1 cellular context compared by ENCODE assay signal in the genomic region with DNA sequence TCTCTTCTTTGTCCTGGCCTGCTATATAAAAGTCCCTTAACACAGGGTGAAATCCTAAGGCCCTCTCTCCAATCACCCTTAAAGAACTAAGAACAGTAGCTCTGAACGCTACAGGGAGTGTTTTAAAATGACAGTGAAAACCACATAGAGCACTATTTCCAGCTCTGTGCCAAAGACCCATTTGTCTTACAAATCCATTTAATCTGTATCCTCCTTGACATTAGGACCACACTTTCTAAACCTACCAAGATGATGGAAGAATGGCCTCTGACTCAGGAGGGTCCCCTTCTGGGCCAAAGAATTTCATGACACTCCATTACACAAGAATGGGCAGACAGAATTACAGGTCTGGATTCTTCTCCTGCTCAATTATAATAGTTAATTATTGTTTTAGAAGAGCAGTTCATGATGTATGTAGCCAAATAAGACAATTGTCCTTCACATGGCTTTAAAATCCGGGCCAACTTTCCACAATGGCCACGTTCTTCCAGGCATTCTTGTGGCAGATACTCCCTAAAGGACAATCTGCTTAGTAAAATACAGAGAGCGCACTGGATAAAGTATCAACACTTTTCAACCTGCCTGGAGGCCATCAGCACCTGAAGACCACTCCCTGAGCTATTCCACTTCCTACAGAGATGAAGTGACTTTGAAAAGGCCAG.
TF ChIP-seq lines count a peak whose summit lies in the region.

No MANE protein-coding gene starts in this region.

TF ChIP-seq in GM12878, 131 proteins besides CTCF, POLR2A, EP300 and RAD21 (continued from another document and continues in another):
- TF ChIP-seq MEF2B (IDR thresholded peaks at IDR 0.05; ENCODE audit: partially characterized antibody, poor library complexity, severe bottlenecking) (peak; percentile 11), BCL11A (IDR thresholded peaks at IDR 0.05; ENCODE audit: low read depth, low read length) (0 out of 2 replicates have a peak, but pooled peaks have one; percentile 10), NRF1 (conservative IDR thresholded peaks at IDR 0.05; ENCODE audit: low read depth, low read length) (no peak), IRF4 (IDR thresholded peaks at IDR 0.05; ENCODE audit: low read depth, low read length) (0 out of 2 replicates have a peak, but pooled peaks have one; percentile 23), NR2C2 (IDR thresholded peaks at IDR 0.05; ENCODE audit: borderline replicate concordance, control insufficient read depth, insufficient read length, low read depth) (no peak), SREBF1 (IDR thresholded peaks at IDR 0.05; ENCODE audit: low read length) (no peak), TAF1 (IDR thresholded peaks at IDR 0.05; ENCODE audit: borderline replicate concordance, low read depth, low read length) (no peak), MEF2A (IDR thresholded peaks at IDR 0.05; ENCODE audit: insufficient read depth, low read depth, low read length) (0 out of 2 replicates have a peak, but pooled peaks have one; percentile 7), ZNF274 (IDR thresholded peaks at IDR 0.05; ENCODE audit: insufficient read depth, insufficient read length) (no peak), JUND (IDR thresholded peaks at IDR 0.05; ENCODE audit: low read depth, low read length) (no peak), ZSCAN29 (IDR thresholded peaks at IDR 0.05) (no peak), ZBTB40 (IDR thresholded peaks at IDR 0.05; ENCODE audit: borderline replicate concordance) (no peak), LARP7 (IDR thresholded peaks at IDR 0.05) (no peak), PML (IDR thresholded peaks at IDR 0.05; ENCODE audit: low read length) (no peak), EED (IDR thresholded peaks at IDR 0.05; ENCODE audit: low read depth) (no peak), RB1 (IDR thresholded peaks at IDR 0.05; ENCODE audit: borderline replicate concordance) (no peak), JUNB (IDR thresholded peaks at IDR 0.05) (peak; percentile 40; the same call in 1 of the 2 replicates), NBN (IDR thresholded peaks at IDR 0.05) (no peak), BHLHE40 (IDR thresholded peaks at IDR 0.05; ENCODE audit: borderline replicate concordance in 1 of 2, low read depth in 2 of 2, low read length in 1 of 2) (0 out of 4 replicates have a peak, but pooled peaks of 1 of the 2 experiments have one; percentile 12), ZNF217 (IDR thresholded peaks at IDR 0.05) (0 out of 2 replicates have a peak, but pooled peaks have one; percentile 16), RFX5 (IDR thresholded peaks at IDR 0.05; ENCODE audit: low read depth, low read length) (no peak), NFIC (IDR thresholded peaks at IDR 0.05; ENCODE audit: low read depth, low read length) (peak; percentile 62; the same call in 1 of the 2 replicates), SMC3 (IDR thresholded peaks at IDR 0.05; ENCODE audit: borderline replicate concordance, low read length) (no peak), IKZF2 (IDR thresholded peaks at IDR 0.05) (peak in 1 of 2 experiments; percentile 22; a peak in 2 of 4 replicates), IKZF1 (conservative IDR thresholded peaks at IDR 0.05) (0 out of 2 replicates have a peak, but pooled peaks have one; percentile 10), IRF5 (IDR thresholded peaks at IDR 0.05; ENCODE audit: borderline replicate concordance) (no peak), NR2C1 (IDR thresholded peaks at IDR 0.05) (no peak), HDGF (IDR thresholded peaks at IDR 0.05) (no peak), FOXM1 (IDR thresholded peaks at IDR 0.05; ENCODE audit: low read depth, low read length) (0 out of 2 replicates have a peak, but pooled peaks have one; percentile 15), RUNX3 (IDR thresholded peaks at IDR 0.05; ENCODE audit: low read length) (peak; percentile 85), MLLT1 (IDR thresholded peaks at IDR 0.05) (0 out of 2 replicates have a peak, but pooled peaks have one; percentile 18), TCF7 (IDR thresholded peaks at IDR 0.05; ENCODE audit: borderline replicate concordance) (no peak), YY1 (IDR thresholded peaks at IDR 0.05; ENCODE audit: low read depth, low read length) (no peak)
- TF ChIP-seq, protein P1, sequence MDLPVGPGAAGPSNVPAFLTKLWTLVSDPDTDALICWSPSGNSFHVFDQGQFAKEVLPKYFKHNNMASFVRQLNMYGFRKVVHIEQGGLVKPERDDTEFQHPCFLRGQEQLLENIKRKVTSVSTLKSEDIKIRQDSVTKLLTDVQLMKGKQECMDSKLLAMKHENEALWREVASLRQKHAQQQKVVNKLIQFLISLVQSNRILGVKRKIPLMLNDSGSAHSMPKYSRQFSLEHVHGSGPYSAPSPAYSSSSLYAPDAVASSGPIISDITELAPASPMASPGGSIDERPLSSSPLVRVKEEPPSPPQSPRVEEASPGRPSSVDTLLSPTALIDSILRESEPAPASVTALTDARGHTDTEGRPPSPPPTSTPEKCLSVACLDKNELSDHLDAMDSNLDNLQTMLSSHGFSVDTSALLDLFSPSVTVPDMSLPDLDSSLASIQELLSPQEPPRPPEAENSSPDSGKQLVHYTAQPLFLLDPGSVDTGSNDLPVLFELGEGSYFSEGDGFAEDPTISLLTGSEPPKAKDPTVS (IDR thresholded peaks at IDR 0.05; ENCODE audit: low read depth, low read length) = no peak
- TF ChIP-seq, protein P2, sequence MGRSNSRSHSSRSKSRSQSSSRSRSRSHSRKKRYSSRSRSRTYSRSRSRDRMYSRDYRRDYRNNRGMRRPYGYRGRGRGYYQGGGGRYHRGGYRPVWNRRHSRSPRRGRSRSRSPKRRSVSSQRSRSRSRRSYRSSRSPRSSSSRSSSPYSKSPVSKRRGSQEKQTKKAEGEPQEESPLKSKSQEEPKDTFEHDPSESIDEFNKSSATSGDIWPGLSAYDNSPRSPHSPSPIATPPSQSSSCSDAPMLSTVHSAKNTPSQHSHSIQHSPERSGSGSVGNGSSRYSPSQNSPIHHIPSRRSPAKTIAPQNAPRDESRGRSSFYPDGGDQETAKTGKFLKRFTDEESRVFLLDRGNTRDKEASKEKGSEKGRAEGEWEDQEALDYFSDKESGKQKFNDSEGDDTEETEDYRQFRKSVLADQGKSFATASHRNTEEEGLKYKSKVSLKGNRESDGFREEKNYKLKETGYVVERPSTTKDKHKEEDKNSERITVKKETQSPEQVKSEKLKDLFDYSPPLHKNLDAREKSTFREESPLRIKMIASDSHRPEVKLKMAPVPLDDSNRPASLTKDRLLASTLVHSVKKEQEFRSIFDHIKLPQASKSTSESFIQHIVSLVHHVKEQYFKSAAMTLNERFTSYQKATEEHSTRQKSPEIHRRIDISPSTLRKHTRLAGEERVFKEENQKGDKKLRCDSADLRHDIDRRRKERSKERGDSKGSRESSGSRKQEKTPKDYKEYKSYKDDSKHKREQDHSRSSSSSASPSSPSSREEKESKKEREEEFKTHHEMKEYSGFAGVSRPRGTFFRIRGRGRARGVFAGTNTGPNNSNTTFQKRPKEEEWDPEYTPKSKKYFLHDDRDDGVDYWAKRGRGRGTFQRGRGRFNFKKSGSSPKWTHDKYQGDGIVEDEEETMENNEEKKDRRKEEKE (IDR thresholded peaks at IDR 0.05) = no peak
- TF ChIP-seq, protein P3, sequence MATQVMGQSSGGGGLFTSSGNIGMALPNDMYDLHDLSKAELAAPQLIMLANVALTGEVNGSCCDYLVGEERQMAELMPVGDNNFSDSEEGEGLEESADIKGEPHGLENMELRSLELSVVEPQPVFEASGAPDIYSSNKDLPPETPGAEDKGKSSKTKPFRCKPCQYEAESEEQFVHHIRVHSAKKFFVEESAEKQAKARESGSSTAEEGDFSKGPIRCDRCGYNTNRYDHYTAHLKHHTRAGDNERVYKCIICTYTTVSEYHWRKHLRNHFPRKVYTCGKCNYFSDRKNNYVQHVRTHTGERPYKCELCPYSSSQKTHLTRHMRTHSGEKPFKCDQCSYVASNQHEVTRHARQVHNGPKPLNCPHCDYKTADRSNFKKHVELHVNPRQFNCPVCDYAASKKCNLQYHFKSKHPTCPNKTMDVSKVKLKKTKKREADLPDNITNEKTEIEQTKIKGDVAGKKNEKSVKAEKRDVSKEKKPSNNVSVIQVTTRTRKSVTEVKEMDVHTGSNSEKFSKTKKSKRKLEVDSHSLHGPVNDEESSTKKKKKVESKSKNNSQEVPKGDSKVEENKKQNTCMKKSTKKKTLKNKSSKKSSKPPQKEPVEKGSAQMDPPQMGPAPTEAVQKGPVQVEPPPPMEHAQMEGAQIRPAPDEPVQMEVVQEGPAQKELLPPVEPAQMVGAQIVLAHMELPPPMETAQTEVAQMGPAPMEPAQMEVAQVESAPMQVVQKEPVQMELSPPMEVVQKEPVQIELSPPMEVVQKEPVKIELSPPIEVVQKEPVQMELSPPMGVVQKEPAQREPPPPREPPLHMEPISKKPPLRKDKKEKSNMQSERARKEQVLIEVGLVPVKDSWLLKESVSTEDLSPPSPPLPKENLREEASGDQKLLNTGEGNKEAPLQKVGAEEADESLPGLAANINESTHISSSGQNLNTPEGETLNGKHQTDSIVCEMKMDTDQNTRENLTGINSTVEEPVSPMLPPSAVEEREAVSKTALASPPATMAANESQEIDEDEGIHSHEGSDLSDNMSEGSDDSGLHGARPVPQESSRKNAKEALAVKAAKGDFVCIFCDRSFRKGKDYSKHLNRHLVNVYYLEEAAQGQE (IDR thresholded peaks at IDR 0.05; ENCODE audit: low read depth, low read length) = no peak
- TF ChIP-seq, protein P4, sequence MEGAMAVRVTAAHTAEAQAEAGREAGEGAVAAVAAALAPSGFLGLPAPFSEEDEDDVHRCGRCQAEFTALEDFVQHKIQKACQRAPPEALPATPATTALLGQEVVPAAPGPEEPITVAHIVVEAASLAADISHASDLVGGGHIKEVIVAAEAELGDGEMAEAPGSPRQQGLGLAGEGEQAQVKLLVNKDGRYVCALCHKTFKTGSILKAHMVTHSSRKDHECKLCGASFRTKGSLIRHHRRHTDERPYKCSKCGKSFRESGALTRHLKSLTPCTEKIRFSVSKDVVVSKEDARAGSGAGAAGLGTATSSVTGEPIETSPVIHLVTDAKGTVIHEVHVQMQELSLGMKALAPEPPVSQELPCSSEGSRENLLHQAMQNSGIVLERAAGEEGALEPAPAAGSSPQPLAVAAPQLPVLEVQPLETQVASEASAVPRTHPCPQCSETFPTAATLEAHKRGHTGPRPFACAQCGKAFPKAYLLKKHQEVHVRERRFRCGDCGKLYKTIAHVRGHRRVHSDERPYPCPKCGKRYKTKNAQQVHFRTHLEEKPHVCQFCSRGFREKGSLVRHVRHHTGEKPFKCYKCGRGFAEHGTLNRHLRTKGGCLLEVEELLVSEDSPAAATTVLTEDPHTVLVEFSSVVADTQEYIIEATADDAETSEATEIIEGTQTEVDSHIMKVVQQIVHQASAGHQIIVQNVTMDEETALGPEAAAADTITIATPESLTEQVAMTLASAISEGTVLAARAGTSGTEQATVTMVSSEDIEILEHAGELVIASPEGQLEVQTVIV (IDR thresholded peaks at IDR 0.05; ENCODE audit: borderline replicate concordance, partially characterized antibody) = no peak
